19 cellular contexts compared by ENCODE assay signal in the genomic region with DNA sequence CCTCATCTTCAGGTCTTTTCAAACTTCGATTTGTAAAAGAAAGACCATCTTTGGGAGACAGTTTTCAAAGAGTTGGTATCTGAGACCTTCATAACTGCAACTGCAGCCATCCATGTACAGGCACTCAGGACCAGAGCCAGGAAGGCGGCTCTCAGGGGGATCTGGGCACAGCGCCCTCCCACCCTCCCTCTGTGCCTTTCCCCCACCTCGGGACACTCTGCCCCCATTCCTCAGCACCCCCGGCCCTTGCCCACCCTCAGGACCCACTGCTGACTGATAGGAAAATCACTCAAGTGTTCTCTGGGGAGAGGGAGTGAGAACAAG.
DNase-seq lines count a peak whose midpoint lies in the region; ATAC-seq, FAIRE-seq and TF ChIP-seq lines count a peak whose summit lies in the region.
"Had no signal": no experiment of that assay in that cellular context is flagged by ENCODE, and none has a peak within 500 bp of the region (broad histone marks: within the 10 kb centered on the region; RNA-seq: fewer than 3 reads in every experiment).

No MANE protein-coding gene starts in this region.

- H3K4me3 ChIP-seq in SJCRH30 (no peak overlapping the region), H1 (ENCODE audit: extremely low read depth in 1 of 4, insufficient read depth in 2 of 4, low read depth in 3 of 4, low read length in 4 of 4) (no peak overlapping the region), mesendoderm (ENCODE audit: low read length) (no peak overlapping the region), thoracic aorta (no peak overlapping the region)
- H3K4me3 ChIP-seq: BLaER1, lung, PC-9 had no signal

- H2BK12ac ChIP-seq in H1 (ENCODE audit: low read depth, low read length): no peak overlapping the region

- H3K18ac ChIP-seq in H1 (ENCODE audit: extremely low read depth, low read length) (no peak overlapping the region; the same call in 1 of the 2 replicates), mesendoderm (ENCODE audit: low read length) (peak overlapping the region; percentile 13)

- H3K27me3 ChIP-seq in SJCRH30 (no peaks in the 10 kb centered on the region), H1 (replicated peaks in 1 of 4; ENCODE audit: control insufficient read depth in 3 of 4, extremely low read depth in 1 of 4, insufficient read depth in 3 of 4, low read length in 3 of 4) (peaks cover 0 to 1% (median 0%) of the 10 kb centered on the region in 4 experiments; a peak in 1 of 7 replicates), mesendoderm (ENCODE audit: insufficient read depth, low read length, poor library complexity) (no peaks in the 10 kb centered on the region), thoracic aorta (replicated peaks; ENCODE audit: insufficient read depth) (no peaks in the 10 kb centered on the region)
- H3K27me3 ChIP-seq: BLaER1 had no signal

- H2BK5ac ChIP-seq in H1 (ENCODE audit: low read depth, low read length) (no peak overlapping the region), mesendoderm (ENCODE audit: low read length) (no peak overlapping the region)

- H4K20me1 ChIP-seq in H1 (replicated peaks in 1 of 2; ENCODE audit: control insufficient read depth in 1 of 2, insufficient read depth in 2 of 2, low read length in 2 of 2): no peaks in the 10 kb centered on the region
- H4K20me1 ChIP-seq: BLaER1 had no signal

- H2BK120ac ChIP-seq in H1 (replicated peaks; ENCODE audit: low read depth, low read length): no peak overlapping the region
- no peak overlapping the region for H2BK120ac ChIP-seq in mesendoderm (ENCODE audit: low read depth, low read length)

- no peak overlapping the region for H2BK15ac ChIP-seq in H1 (ENCODE audit: low read length)
- H2BK15ac ChIP-seq in mesendoderm (replicated peaks; ENCODE audit: low read depth): no peak overlapping the region

- H3K79me1 ChIP-seq in H1 (ENCODE audit: low read depth, low read length): no peaks in the 10 kb centered on the region
- H3K79me1 ChIP-seq in mesendoderm (ENCODE audit: low read length): no peaks in the 10 kb centered on the region

- no peaks in the 10 kb centered on the region for H3K9me3 ChIP-seq in SJCRH30 (replicated peaks)
- no peaks in the 10 kb centered on the region for H3K9me3 ChIP-seq in H1 (ENCODE audit: insufficient read depth in 2 of 2, low read depth in 1 of 2, low read length in 1 of 2)
- no peaks in the 10 kb centered on the region for H3K9me3 ChIP-seq in thoracic aorta
- H3K9me3 ChIP-seq: BLaER1 had no signal

- no peak for TF ChIP-seq EP300 in H1 (IDR thresholded peaks at IDR 0.05; ENCODE audit: borderline replicate concordance in 1 of 2, low read depth in 2 of 2, low read length in 2 of 2)

- H3K4me3 Mint-ChIP-seq in immature natural killer cell: no peak overlapping the region
- H3K4me3 Mint-ChIP-seq: activated naive CD4-positive, alpha-beta T cell treated with anti-CD3 and anti-CD28 coated beads, Interleukin-2, amount 10 ng/mL, durations not matched to agents 7 days and 5 days; T-helper 17 cell had no signal

- H3K4me2 ChIP-seq in H1 (ENCODE audit: insufficient read depth in 1 of 2, low read depth in 2 of 2, low read length in 2 of 2) (no peak overlapping the region), mesendoderm (ENCODE audit: low read length) (no peak overlapping the region)
- H3K4me2 ChIP-seq: BLaER1, PC-9 had no signal

- H3K4me1 ChIP-seq in SJCRH30 (peaks cover 41% of the 10 kb centered on the region), H1 (replicated peaks in 1 of 4; ENCODE audit: control insufficient read depth in 3 of 4, insufficient read depth in 4 of 4, low read length in 3 of 4) (peaks cover 0 to 7% (median 4%) of the 10 kb centered on the region in 4 experiments; a peak in 4 of 7 replicates), mesendoderm (ENCODE audit: control insufficient read depth, low read depth, low read length) (peaks cover 1% of the 10 kb centered on the region), thoracic aorta (ENCODE audit: control insufficient read depth in 1 of 2, low read depth in 2 of 2) (peaks cover 7 to 32% of the 10 kb centered on the region in 2 donors)
- H3K4me1 ChIP-seq: BLaER1 had no signal

- H3K27ac Mint-ChIP-seq in immature natural killer cell: no peak overlapping the region
- H3K27ac Mint-ChIP-seq: activated naive CD4-positive, alpha-beta T cell treated with anti-CD3 and anti-CD28 coated beads, Interleukin-2, amount 10 ng/mL, durations not matched to agents 7 days and 5 days had no signal

- H3K56ac ChIP-seq in H1 (replicated peaks; ENCODE audit: insufficient read length, low read depth, low read length) (no peak overlapping the region), mesendoderm (ENCODE audit: low read length) (no peak overlapping the region)

- peaks cover 0 to 3% (median 2%) of the 10 kb centered on the region in 3 donors for H3K27me3 Mint-ChIP-seq in immature natural killer cell (ENCODE audit: low read depth in 3 of 3)
- H3K27me3 Mint-ChIP-seq: T-helper 17 cell had no signal

- no peaks in the 10 kb centered on the region for H3K9me3 Mint-ChIP-seq in immature natural killer cell
- H3K9me3 Mint-ChIP-seq: activated naive CD4-positive, alpha-beta T cell treated with anti-CD3 and anti-CD28 coated beads, Interleukin-2, amount 10 ng/mL, durations not matched to agents 7 days and 5 days had no signal

- H3K79me2 ChIP-seq in H1 (ENCODE audit: control insufficient read depth in 1 of 2, insufficient read depth in 2 of 2, low read length in 2 of 2): no peaks in the 10 kb centered on the region
- H3K79me2 ChIP-seq in mesendoderm (ENCODE audit: control insufficient read depth, insufficient read depth, low read length): no peaks in the 10 kb centered on the region

- no peak overlapping the region for H3K14ac ChIP-seq in H1 (ENCODE audit: insufficient read length)

- FAIRE-seq in H1 (lab: Jason Lieb, UNC): no peak

- H3K36me3 ChIP-seq in SJCRH30 (no peaks in the 10 kb centered on the region), H1 (ENCODE audit: control insufficient read depth in 2 of 4, insufficient read depth in 4 of 4, low read length in 3 of 4) (no peaks in the 10 kb centered on the region), mesendoderm (ENCODE audit: control insufficient read depth, insufficient read depth, low read length) (no peaks in the 10 kb centered on the region), thoracic aorta (no peaks in the 10 kb centered on the region)
- H3K36me3 ChIP-seq: BLaER1 had no signal

- H3K36me3 Mint-ChIP-seq in immature natural killer cell: peaks cover 0 to 8% (median under 1%) of the 10 kb centered on the region in 3 donors
- H3K36me3 Mint-ChIP-seq: activated naive CD4-positive, alpha-beta T cell treated with anti-CD3 and anti-CD28 coated beads, Interleukin-2, amount 10 ng/mL, durations not matched to agents 7 days and 5 days had no signal

- H2AK5ac ChIP-seq in H1 (ENCODE audit: low read depth, low read length) (no peak overlapping the region), mesendoderm (ENCODE audit: low read length) (no peak overlapping the region)

- H3K23ac ChIP-seq in H1 (ENCODE audit: insufficient read length): no peak overlapping the region
- no peak overlapping the region for H3K23ac ChIP-seq in mesendoderm (ENCODE audit: low read length)

- TF ChIP-seq CTCF in H1 (IDR thresholded peaks at IDR 0.05; ENCODE audit: control extremely low read depth in 1 of 3, insufficient read depth in 1 of 3, low read depth in 1 of 3, low read length in 3 of 3): no peak
- TF ChIP-seq CTCF in thoracic aorta (IDR thresholded peaks at IDR 0.05): no peak

- 84% methylated on average over 2 of the region's 5 CpGs; no CpG with 5 or more reads in 1 of the 2 experiments for WGBS in H1 (ENCODE audit: extremely low coverage in 1 of 2, insufficient coverage in 1 of 2, insufficient read length in 1 of 2, insufficient replicate concordance in 2 of 2, low coverage in 1 of 2, low lambda C conversion rate in 2 of 2, missing lambda C conversion rate in 1 of 2), 2 experiments
- no CpG with 5 or more reads among the region's 5 CpGs for WGBS in mesendoderm (ENCODE audit: extremely low coverage, insufficient coverage, low lambda C conversion rate)

- no peak for ATAC-seq in thoracic aorta (ENCODE audit: insufficient number of reproducible peaks, low FRiP score, low read depth)
- ATAC-seq in HG03442 (IDR thresholded peaks at IDR 0.05; ENCODE audit: unreplicated experiment): no peak
- ATAC-seq: T-helper 17 cell had no signal

- no peak overlapping the region for H4K5ac ChIP-seq in H1 (ENCODE audit: insufficient read length, low read depth, low read length)
- no peak overlapping the region for H4K5ac ChIP-seq in mesendoderm (ENCODE audit: low read length)

- CTCF ChIA-PET in H1 (lab: Charles Lee; ENCODE audit: partially characterized antibody): interaction anchor here (1.0 kb wide), 1 partner anchor 94 kb away, joined by 4 read pairs; no protein-coding TSS in a partner anchor

- H3K9ac ChIP-seq in H1 (replicated peaks in 1 of 4; ENCODE audit: extremely low read depth in 1 of 4, low read depth in 3 of 4, low read length in 3 of 4) (no peak overlapping the region), mesendoderm (ENCODE audit: low read length) (no peak overlapping the region)
- H3K9ac ChIP-seq: BLaER1 had no signal

- H3K27ac ChIP-seq in SJCRH30: peak overlapping the region; percentile 99
- H3K27ac ChIP-seq in H1 (ENCODE audit: low read depth, low read length): no peak overlapping the region
- no peak overlapping the region for H3K27ac ChIP-seq in mesendoderm (ENCODE audit: low read depth, low read length)
- H3K27ac ChIP-seq in thoracic aorta: peak overlapping the region; percentile 66 to 86
- H3K27ac ChIP-seq: BLaER1, PC-9 had no signal

- H2AFZ ChIP-seq in H1 (ENCODE audit: low read length): peak overlapping the region; percentile 92; the same call in 1 of the 2 replicates
- H2AFZ ChIP-seq: PC-9 had no signal

- no peak for DNase-seq in SJCRH30
- no peak for DNase-seq in H1 (ENCODE audit: low read depth in 1 of 2, low spot score in 2 of 2)
- DNase-seq in mesendoderm: no peak
- DNase-seq in thoracic aorta (ENCODE audit: low spot score): no peak
- DNase-seq in immature natural killer cell: no peak
- no peak for DNase-seq in HUDEP-2 (lab: John Stamatoyannopoulos, UW; ENCODE audit: unreplicated experiment in 76 of 76)
- DNase-seq in DMS153 treated with DMSO at 0.1 percent for 48 hours (lab: John Stamatoyannopoulos, UW; ENCODE audit: unreplicated experiment): no peak
- DNase-seq: activated CD4-positive, CD25-positive, alpha-beta regulatory T cell treated with anti-CD3 and anti-CD28 coated beads, Interleukin-2, amount 50 U/mL, for 72 hours; activated CD8-positive, alpha-beta memory T cell treated with anti-CD3 and anti-CD28 coated beads, Interleukin-2, amount 50 U/mL, for 48 hours; activated naive CD4-positive, alpha-beta T cell treated with anti-CD3 and anti-CD28 coated beads, Interleukin-2, amount 10 ng/mL, durations not matched to agents 7 days and 5 days; central memory CD4-positive, alpha-beta T cell; NCI-H1436 treated with DMSO at 0.1 percent for 48 hours; NCI-H510A treated with DMSO at 0.1 percent for 48 hours; PC-9; stimulated activated CD4-positive, alpha-beta T cell treated with anti-CD3 and anti-CD28 coated beads, Interleukin-12 subunit alpha, Interleukin-12 subunit beta, amount 100 ng/mL, for 4 hours; T-helper 17 cell had no signal

- H3K4me1 Mint-ChIP-seq in immature natural killer cell: no peaks in the 10 kb centered on the region
- H3K4me1 Mint-ChIP-seq: activated naive CD4-positive, alpha-beta T cell treated with anti-CD3 and anti-CD28 coated beads, Interleukin-2, amount 10 ng/mL, durations not matched to agents 7 days and 5 days had no signal

- no peak for TF ChIP-seq POLR2A in H1 (IDR thresholded peaks at IDR 0.05; ENCODE audit: control extremely low read depth in 1 of 2, low read depth in 2 of 2, low read length in 2 of 2)

- no peaks in the 10 kb centered on the region for H3K23me2 ChIP-seq in H1 (ENCODE audit: low read depth, low read length)

- H4K8ac ChIP-seq in H1 (ENCODE audit: extremely low read depth, insufficient read depth, low read length): no peak overlapping the region
- no peak overlapping the region for H4K8ac ChIP-seq in mesendoderm (ENCODE audit: low read depth, low read length)

- POLR2A ChIA-PET in H1 (lab: Charles Lee; ENCODE audit: partially characterized antibody): no interaction called here

- no peak for TF ChIP-seq RAD21 in H1 (IDR thresholded peaks at IDR 0.05 in 1 of 2, conservative IDR thresholded peaks at IDR 0.05 in 1 of 2; ENCODE audit: low read depth in 2 of 2, low read length in 2 of 2)

- H2BK20ac ChIP-seq in H1 (ENCODE audit: low read length): no peak overlapping the region

- no peak overlapping the region for H3K4ac ChIP-seq in H1 (replicated peaks; ENCODE audit: insufficient read length, low read depth, low read length)
- H3K4ac ChIP-seq in mesendoderm (ENCODE audit: low read depth, low read length): no peak overlapping the region

- H4K91ac ChIP-seq in H1 (replicated peaks; ENCODE audit: insufficient read length, low read length): no peak overlapping the region

Comparison
In these comparisons a context has a peak if more than half of its experiments do, and no peak if none do; other contexts are left out.
1. H3K27ac ChIP-seq: peak in SJCRH30 (single experiment) and thoracic aorta (2 of 2); none in H1 (single experiment) and mesendoderm (single experiment).